In the genomic region with DNA sequence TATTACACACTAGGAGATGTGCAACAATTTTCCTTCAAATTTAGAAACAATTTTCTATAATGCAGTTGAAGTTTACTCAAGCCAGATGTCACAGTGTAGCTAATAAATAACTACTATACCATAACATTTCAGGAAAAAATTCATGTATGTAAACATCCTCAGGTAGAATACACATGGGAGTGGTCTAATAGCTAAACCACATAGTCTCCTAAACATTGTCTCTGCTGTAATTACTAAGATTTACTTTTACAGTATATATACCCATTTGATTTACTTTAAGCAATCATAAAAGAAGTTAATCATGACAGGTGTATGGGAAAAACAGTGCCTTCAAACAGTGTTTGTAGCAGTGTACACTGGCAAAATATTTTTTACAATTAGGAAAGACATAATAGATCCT, we compare ENCODE assay signal across 30 cellular contexts.
"Had no signal": no experiment of that assay in that cellular context is flagged by ENCODE, and none has a peak within 500 bp of the region (broad histone marks: within the 10 kb centered on the region; RNA-seq: fewer than 3 reads in every experiment).

No MANE protein-coding gene starts in this region.

- H3K9me3 ChIP-seq: ascending aorta, gastrocnemius medialis had no signal

- H3K27me3 ChIP-seq: ascending aorta, cardiac muscle cell, esophagus muscularis mucosa, foreskin keratinocyte, gastrocnemius medialis, heart left ventricle had no signal

- H3K27ac ChIP-seq: ascending aorta, breast epithelium, cardiac muscle cell, esophagus muscularis mucosa, foreskin keratinocyte, gastrocnemius medialis, heart left ventricle had no signal

- H3K36me3 ChIP-seq: ascending aorta, breast epithelium, cardiac muscle cell, esophagus muscularis mucosa, gastrocnemius medialis, heart left ventricle had no signal

- H3K4me1 ChIP-seq: ascending aorta, breast epithelium, esophagus muscularis mucosa, foreskin keratinocyte, gastrocnemius medialis, heart left ventricle had no signal

- ATAC-seq: activated CD4-positive, alpha-beta T cell treated with anti-CD3 and anti-CD28 coated beads for 36 hours; activated CD8-positive, alpha-beta memory T cell treated with anti-CD3 and anti-CD28 coated beads, Interleukin-2, amount 10 ng/mL, durations not matched to agents 7 days and 5 days; activated CD8-positive, alpha-beta T cell treated with anti-CD3 and anti-CD28 coated beads, Interleukin-2, amount 10 ng/mL, durations not matched to agents 7 days and 5 days; activated naive CD8-positive, alpha-beta T cell treated with anti-CD3 and anti-CD28 coated beads, Interleukin-2, amount 50 U/mL, for 24 hours; effector memory CD8-positive, alpha-beta T cell; foreskin keratinocyte; gastrocnemius medialis; heart left ventricle had no signal

- DNase-seq: activated CD4-positive, alpha-beta memory T cell treated with anti-CD3 and anti-CD28 coated beads for 36 hours; activated CD4-positive, alpha-beta T cell treated with anti-CD3 and anti-CD28 coated beads for 36 hours; activated CD4-positive, alpha-beta T cell treated with anti-CD3 and anti-CD28 coated beads, Interleukin-2, amount 10 ng/mL, durations not matched to agents 24 days and 14 days; activated CD4-positive, CD25-positive, alpha-beta regulatory T cell; activated CD4-positive, CD25-positive, alpha-beta regulatory T cell treated with anti-CD3 and anti-CD28 coated beads, Interleukin-2, amount 50 U/mL, for 72 hours; activated CD8-positive, alpha-beta memory T cell treated with anti-CD3 and anti-CD28 coated beads, Interleukin-2, amount 10 ng/mL, durations not matched to agents 7 days and 5 days; activated CD8-positive, alpha-beta memory T cell treated with anti-CD3 and anti-CD28 coated beads, Interleukin-2, amount 50 U/mL, for 4 hours; activated CD8-positive, alpha-beta T cell treated with anti-CD3 and anti-CD28 coated beads, Interleukin-2, amount 10 ng/mL, durations not matched to agents 7 days and 5 days; activated effector memory CD4-positive, alpha-beta T cell treated with anti-CD3 and anti-CD28 coated beads, Interleukin-2, amount 50 U/mL, for 16 hours; activated naive CD4-positive, alpha-beta T cell treated with anti-CD3 and anti-CD28 coated beads for 36 hours; activated naive CD8-positive, alpha-beta T cell treated with anti-CD3 and anti-CD28 coated beads for 36 hours; activated naive CD8-positive, alpha-beta T cell treated with anti-CD3 and anti-CD28 coated beads, Interleukin-2, amount 50 U/mL, for 24 hours; activated T-cell treated with anti-CD3 and anti-CD28 coated beads, Interleukin-2, amount 50 U/mL, for 1 hour; activated T-cell treated with anti-CD3 and anti-CD28 coated beads, Interleukin-2, amount 50 U/mL, for 48 hours; central memory CD4-positive, alpha-beta T cell; cerebellar nuclear complex; cortex of kidney; dermis blood vessel endothelial cell; effector CD4-positive, alpha-beta T cell; effector memory CD8-positive, alpha-beta T cell; erythroblast; foreskin keratinocyte; gastrocnemius medialis; glutamatergic neuron; heart left ventricle; T-helper 2 cell had no signal

- H3K4me3 ChIP-seq: ascending aorta, breast epithelium, cardiac muscle cell, esophagus muscularis mucosa, gastrocnemius medialis, heart left ventricle had no signal
